ENCODE assay signal across 23 cellular contexts in the genomic region with DNA sequence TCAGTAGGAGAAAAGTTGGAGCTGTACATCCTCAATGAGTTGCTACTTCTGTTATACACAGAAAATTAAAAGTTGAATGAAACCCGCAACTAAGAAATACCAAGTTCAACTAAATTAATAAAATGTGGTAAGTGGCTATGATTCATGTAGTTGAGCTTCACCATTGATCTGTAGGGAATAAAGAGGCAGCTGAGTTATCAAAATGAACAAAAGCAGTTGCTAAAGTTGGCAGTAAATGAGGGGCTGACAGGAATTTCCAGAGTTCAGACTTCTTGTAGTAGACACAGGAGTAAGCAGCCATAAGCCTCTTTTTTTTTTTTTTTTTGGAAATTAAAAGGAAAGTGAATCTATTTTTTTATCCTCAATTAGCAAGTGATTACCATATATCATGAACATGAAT.
"Had no signal": no experiment of that assay in that cellular context is flagged by ENCODE, and none has a peak within 500 bp of the region (broad histone marks: within the 10 kb centered on the region; RNA-seq: fewer than 3 reads in every experiment).

No MANE protein-coding gene starts in this region.

- H3K4me2 ChIP-seq: neural progenitor cell had no signal

- H3K27me3 ChIP-seq: adrenal gland, brain microvascular endothelial cell, gastrocnemius medialis, neural progenitor cell, right lobe of liver, upper lobe of right lung had no signal

- H3K9ac ChIP-seq: neural progenitor cell had no signal

- DNase-seq: activated CD4-positive, alpha-beta T cell treated with anti-CD3 and anti-CD28 coated beads for 4 hours; activated CD4-positive, alpha-beta T cell treated with anti-CD3 and anti-CD28 coated beads, Interleukin-2, amount 50 U/mL, for 4 hours; activated effector memory CD4-positive, alpha-beta T cell treated with Interleukin-2 at 50 U/mL for 16 hours; activated naive CD4-positive, alpha-beta T cell treated with anti-CD3 and anti-CD28 coated beads for 36 hours; activated naive CD8-positive, alpha-beta T cell treated with anti-CD3 and anti-CD28 coated beads for 36 hours; adrenal gland; aorta; brain microvascular endothelial cell; central memory CD4-positive, alpha-beta T cell; gastrocnemius medialis; glutamatergic neuron; mammary epithelial cell; natural killer cell; occipital lobe; right lobe of liver; stimulated activated CD4-positive, alpha-beta T cell treated with anti-CD3 and anti-CD28 coated beads, Interleukin-12 subunit alpha, Interleukin-12 subunit beta, amount 100 ng/mL, for 4 hours; stimulated activated CD4-positive, alpha-beta T cell treated with anti-CD3 and anti-CD28 coated beads, Interleukin-4, amount 100 ng/mL, for 1 hour; substantia nigra; upper lobe of right lung had no signal

- H3K4me1 ChIP-seq: adrenal gland, gastrocnemius medialis, neural progenitor cell, right lobe of liver, upper lobe of right lung had no signal

- H3K27ac ChIP-seq: adrenal gland, brain microvascular endothelial cell, gastrocnemius medialis, neural progenitor cell, right lobe of liver, upper lobe of right lung, VCaP had no signal

- H3K9me3 ChIP-seq: adrenal gland, gastrocnemius medialis, right lobe of liver, upper lobe of right lung had no signal

- ATAC-seq: gastrocnemius medialis; natural killer cell; right lobe of liver; stimulated activated effector memory CD8-positive, alpha-beta T cell treated with anti-CD3 and anti-CD28 coated beads, Interleukin-12 subunit alpha, Interleukin-12 subunit beta, amount 100 ng/mL, for 72 hours; upper lobe of right lung had no signal

- H3K36me3 ChIP-seq: adrenal gland, brain microvascular endothelial cell, gastrocnemius medialis, neural progenitor cell, right lobe of liver, upper lobe of right lung had no signal

- H3K4me3 ChIP-seq: adrenal gland, gastrocnemius medialis, neural progenitor cell, right lobe of liver, skin epidermis, upper lobe of right lung had no signal
